Comparison of ENCODE assay signal across 11 cellular contexts in genomic region chr5:37112383-37112991, GRCh38.
DNase-seq lines count a peak whose midpoint lies in the region; ATAC-seq and TF ChIP-seq lines count a peak whose summit lies in the region.
"Had no signal": no experiment of that assay in that cellular context is flagged by ENCODE, and none has a peak within 500 bp of the region (broad histone marks: within the 10 kb centered on the region; RNA-seq: fewer than 3 reads in every experiment).

No MANE protein-coding gene starts in this region.

- TF ChIP-seq CTCF in GM13977 (IDR thresholded peaks at IDR 0.05; ENCODE audit: extremely low read depth, insufficient read depth, missing control alignments) (no peak), NB4 (IDR thresholded peaks at IDR 0.05; ENCODE audit: low read depth, low read length) (no peak), epithelial cell of esophagus (IDR thresholded peaks at IDR 0.05; ENCODE audit: insufficient read depth, low read depth, low read length, missing control alignments) (no peak)

- DNase-seq in GM13977 (ENCODE audit: low spot score), result peak; percentile 14
- DNase-seq in NB4 (ENCODE audit: low read depth), result peak; percentile 44
- DNase-seq in epithelial cell of esophagus (ENCODE audit: low read depth), result peak; percentile 30
- DNase-seq in SHP77 treated with DMSO at 0.1 percent for 48 hours (lab: John Stamatoyannopoulos, UW), result no peak
- DNase-seq in NCI-H146 treated with DMSO at 0.1 percent for 48 hours (lab: John Stamatoyannopoulos, UW; ENCODE audit: unreplicated experiment), result no peak
- DNase-seq in stimulated activated CD4-positive, alpha-beta T cell treated with anti-CD3 and anti-CD28 coated beads, Interleukin-2, amount 100 ng/mL, for 48 hours, result no peak
- DNase-seq in Right ventricle myocardium inferior (ENCODE audit: missing footprints), result no peak
- DNase-seq: Calu3, mammary epithelial cell, NCI-H1694 treated with DMSO at 0.1 percent for 48 hours had no signal

- no peak for TF ChIP-seq POLR2A in NB4 (IDR thresholded peaks at IDR 0.05; ENCODE audit: extremely low read depth, insufficient read length)

- intact Hi-C loops in Right ventricle myocardium inferior (cut with DNase I), result no loop called here

- in situ Hi-C loops in GM13977 (cut with MboI; ENCODE audit: low pct_unique_long_range_greater_than_20kb, low sequenced_read_pairs, unreplicated experiment), result no loop called here

- ATAC-seq in GM21390 (IDR thresholded peaks at IDR 0.05; ENCODE audit: unreplicated experiment), result peak; percentile 41
- ATAC-seq in Right ventricle myocardium inferior, result no peak

- no peak overlapping the region for H3K4me3 ChIP-seq in NB4 (ENCODE audit: low read depth, low read length)
- no peak overlapping the region for H3K4me3 ChIP-seq in epithelial cell of esophagus (ENCODE audit: low read length)

Comparison
In these comparisons a context has a peak if more than half of its experiments do, and no peak if none do; other contexts are left out.
1. DNase-seq: peak in GM13977 (single experiment), NB4 (single experiment) and epithelial cell of esophagus (single experiment); none in SHP77 treated with DMSO at 0.1 percent for 48 hours (single experiment), NCI-H146 treated with DMSO at 0.1 percent for 48 hours (single experiment), stimulated activated CD4-positive, alpha-beta T cell treated with anti-CD3 and anti-CD28 coated beads, Interleukin-2, amount 100 ng/mL, for 48 hours (0 of 2) and Right ventricle myocardium inferior (single experiment).